Comparison of ENCODE assay signal across 20 cellular contexts in genomic region chr1:38025233-38025632, GRCh38. TPM values are rescaled to one million over a fixed set of nuclear protein-coding genes. Genes with fewer than 3 reads are reported as not detected.
DNase-seq lines count a peak whose midpoint lies in the region; FAIRE-seq and TF ChIP-seq lines count a peak whose summit lies in the region.
"Had no signal": no experiment of that assay in that cellular context is flagged by ENCODE, and none has a peak within 500 bp of the region (broad histone marks: within the 10 kb centered on the region; RNA-seq: fewer than 3 reads in every experiment).

No MANE protein-coding gene starts in this region.

- no peaks in the 10 kb centered on the region for H3K9me3 ChIP-seq in keratinocyte (ENCODE audit: control insufficient read depth, low read depth, low read length)
- H3K9me3 ChIP-seq in suprapubic skin = no peaks in the 10 kb centered on the region

- TF ChIP-seq CTCF in bronchial epithelial cell (IDR thresholded peaks at IDR 0.05; ENCODE audit: insufficient read depth, low read length, severe bottlenecking) (no peak), keratinocyte (optimal IDR thresholded peaks at IDR 0.05 in 1 of 3, IDR thresholded peaks at IDR 0.05 in 1 of 3, conservative IDR thresholded peaks at IDR 0.05 in 1 of 3; ENCODE audit: extremely low read depth in 1 of 3, insufficient read depth in 2 of 3, low read length in 3 of 3) (no peak), suprapubic skin (IDR thresholded peaks at IDR 0.05) (no peak)

- 80% methylated on average over 2 of the region's 2 CpGs for WGBS in suprapubic skin

- FAIRE-seq in bronchial epithelial cell (lab: Jason Lieb, UNC) (no peak), keratinocyte (lab: Jason Lieb, UNC) (peak; percentile 75), GM12891 (lab: Jason Lieb, UNC) (no peak)
- FAIRE-seq: RCC 7860 had no signal

- H3K27ac ChIP-seq in keratinocyte (ENCODE audit: control insufficient read depth, insufficient read depth, low read length) (peak overlapping the region; percentile 45), suprapubic skin (peak overlapping the region; percentile 33)
- H3K27ac ChIP-seq: 22Rv1 had no signal

- peak overlapping the region; percentile 38 for H3K4me2 ChIP-seq in keratinocyte (ENCODE audit: control insufficient read depth, extremely low read depth, insufficient read depth, low read depth, low read length)

- peaks cover 53% of the 10 kb centered on the region for H3K36me3 Mint-ChIP-seq in activated CD4-positive, alpha-beta T cell treated with anti-CD3 and anti-CD28 coated beads, Interleukin-2, amount 10 ng/mL, durations not matched to agents 24 days and 14 days (ENCODE audit: low read depth)
- peaks cover 28% of the 10 kb centered on the region for H3K36me3 Mint-ChIP-seq in activated CD4-positive, alpha-beta T cell treated with anti-CD3 and anti-CD28 coated beads, Interleukin-2, amount 10 ng/mL, durations not matched to agents 7 days and 5 days (ENCODE audit: low read depth)
- H3K36me3 Mint-ChIP-seq: IgD-negative memory B cell had no signal

- H3K9me1 ChIP-seq in keratinocyte (ENCODE audit: control insufficient read depth, extremely low read depth, insufficient read depth, low read length) = no peaks in the 10 kb centered on the region

- H2AFZ ChIP-seq in keratinocyte (ENCODE audit: control insufficient read depth, low read length) = no peak overlapping the region

- CTCF ChIA-PET in activated CD4-positive, alpha-beta T cell treated with anti-CD3 and anti-CD28 coated beads, Interleukin-2, amount 10 ng/mL, durations not matched to agents 7 days and 5 days (lab: Charles Lee) = interaction anchor here (0.6 to 2.3 kb wide), 3 partner anchors 11 to 401 kb away, joined by 3 to 7 read pairs (median 4); no protein-coding TSS in a partner anchor

- H3K27me3 ChIP-seq in bronchial epithelial cell (ENCODE audit: control insufficient read depth, insufficient read depth, low read length) (no peaks in the 10 kb centered on the region), keratinocyte (ENCODE audit: control insufficient read depth, extremely low read depth, insufficient read depth, low read length) (no peaks in the 10 kb centered on the region), suprapubic skin (no peaks in the 10 kb centered on the region)

- POLR2A ChIA-PET in activated CD4-positive, alpha-beta T cell treated with anti-CD3 and anti-CD28 coated beads, Interleukin-2, amount 10 ng/mL, durations not matched to agents 7 days and 5 days (lab: Charles Lee) = no interaction called here

- no peak overlapping the region for H3K4me3 Mint-ChIP-seq in activated CD4-positive, alpha-beta T cell treated with anti-CD3 and anti-CD28 coated beads, Interleukin-2, amount 10 ng/mL, durations not matched to agents 24 days and 14 days
- no peak overlapping the region for H3K4me3 Mint-ChIP-seq in activated CD4-positive, alpha-beta T cell treated with anti-CD3 and anti-CD28 coated beads, Interleukin-2, amount 10 ng/mL, durations not matched to agents 7 days and 5 days
- H3K4me3 Mint-ChIP-seq: H9, IgD-negative memory B cell had no signal

- no peaks in the 10 kb centered on the region for H3K27me3 Mint-ChIP-seq in activated CD4-positive, alpha-beta T cell treated with anti-CD3 and anti-CD28 coated beads, Interleukin-2, amount 10 ng/mL, durations not matched to agents 24 days and 14 days
- no peaks in the 10 kb centered on the region for H3K27me3 Mint-ChIP-seq in activated CD4-positive, alpha-beta T cell treated with anti-CD3 and anti-CD28 coated beads, Interleukin-2, amount 10 ng/mL, durations not matched to agents 7 days and 5 days
- H3K27me3 Mint-ChIP-seq: IgD-negative memory B cell had no signal

- TF ChIP-seq EP300 in suprapubic skin (IDR thresholded peaks at IDR 0.05) = no peak

- peaks cover 38% of the 10 kb centered on the region for H3K4me1 Mint-ChIP-seq in activated CD4-positive, alpha-beta T cell treated with anti-CD3 and anti-CD28 coated beads, Interleukin-2, amount 10 ng/mL, durations not matched to agents 24 days and 14 days
- peaks cover 37% of the 10 kb centered on the region for H3K4me1 Mint-ChIP-seq in activated CD4-positive, alpha-beta T cell treated with anti-CD3 and anti-CD28 coated beads, Interleukin-2, amount 10 ng/mL, durations not matched to agents 7 days and 5 days

- H3K9me3 Mint-ChIP-seq in activated CD4-positive, alpha-beta T cell treated with anti-CD3 and anti-CD28 coated beads, Interleukin-2, amount 10 ng/mL, durations not matched to agents 24 days and 14 days = no peaks in the 10 kb centered on the region
- no peaks in the 10 kb centered on the region for H3K9me3 Mint-ChIP-seq in activated CD4-positive, alpha-beta T cell treated with anti-CD3 and anti-CD28 coated beads, Interleukin-2, amount 10 ng/mL, durations not matched to agents 7 days and 5 days
- H3K9me3 Mint-ChIP-seq: H9, IgD-negative memory B cell had no signal

- peaks cover 4% of the 10 kb centered on the region for H4K20me1 ChIP-seq in keratinocyte (ENCODE audit: control insufficient read depth, extremely low read depth, insufficient read depth, low read length)

- H3K4me1 ChIP-seq in keratinocyte (ENCODE audit: control insufficient read depth, extremely low read depth, insufficient read depth, low read length) (peaks cover 56% of the 10 kb centered on the region), suprapubic skin (peaks cover 52% of the 10 kb centered on the region)

- peak overlapping the region; percentile 11 for H3K9ac ChIP-seq in keratinocyte (ENCODE audit: control insufficient read depth, extremely low read depth, insufficient read depth, low read length)

- H3K4me3 ChIP-seq in bronchial epithelial cell (ENCODE audit: low read depth, low read length) = no peak overlapping the region
- peak overlapping the region in 2 of 3 experiments; percentile 2 to 4 for H3K4me3 ChIP-seq in keratinocyte (ENCODE audit: control insufficient read depth in 2 of 3, extremely low read depth in 1 of 3, insufficient read depth in 2 of 3, low read depth in 1 of 3, low read length in 3 of 3)
- no peak overlapping the region for H3K4me3 ChIP-seq in suprapubic skin

- intact Hi-C loops in activated CD4-positive, alpha-beta T cell treated with anti-CD3 and anti-CD28 coated beads, Interleukin-2, amount 10 ng/mL, durations not matched to agents 24 days and 14 days (cut with micrococcal nuclease) = loop anchor here (5.0 to 10.0 kb wide), 2 partner anchors 510 to 562 kb away; no protein-coding TSS in a partner anchor

- peak overlapping the region; percentile 45 for H3K27ac Mint-ChIP-seq in activated CD4-positive, alpha-beta T cell treated with anti-CD3 and anti-CD28 coated beads, Interleukin-2, amount 10 ng/mL, durations not matched to agents 24 days and 14 days
- H3K27ac Mint-ChIP-seq in activated CD4-positive, alpha-beta T cell treated with anti-CD3 and anti-CD28 coated beads, Interleukin-2, amount 10 ng/mL, durations not matched to agents 7 days and 5 days = no peak overlapping the region
- H3K27ac Mint-ChIP-seq: IgD-negative memory B cell had no signal

- no peak for DNase-seq in activated CD4-positive, alpha-beta T cell treated with anti-CD3 and anti-CD28 coated beads, Interleukin-2, amount 10 ng/mL, durations not matched to agents 24 days and 14 days
- no peak for DNase-seq in activated CD4-positive, alpha-beta T cell treated with anti-CD3 and anti-CD28 coated beads, Interleukin-2, amount 10 ng/mL, durations not matched to agents 7 days and 5 days
- DNase-seq in bronchial epithelial cell (ENCODE audit: low read depth) (peak; percentile 81), keratinocyte (ENCODE audit: low read depth, low spot score) (no peak), suprapubic skin (ENCODE audit: low spot score in 2 of 2) (no peak), NCI-H1105 (lab: John Stamatoyannopoulos, UW) (no peak), GM12891 (ENCODE audit: insufficient read length, low spot score) (no peak)
- DNase-seq in effector CD8-positive, alpha-beta T cell (lab: John Stamatoyannopoulos, UW) = no peak
- DNase-seq: C1 segment of cervical spinal cord, EL, H9, MV-4-11, NCI-H1436, NCI-H2029 treated with DMSO at 0.1 percent for 48 hours, NCI-H510A, NCI-H82, SIG-M5 had no signal

- TF ChIP-seq POLR2A in suprapubic skin (IDR thresholded peaks at IDR 0.05) (no peak), GM12891 (IDR thresholded peaks at IDR 0.05; ENCODE audit: low read depth, low read length) (no peak)

- dilution Hi-C loops in keratinocyte (cut with MboI; ENCODE audit: extremely low pct_ligation_motif_present, low sequenced_read_pairs) = no loop called here

- H3K36me3 ChIP-seq in bronchial epithelial cell (ENCODE audit: control insufficient read depth, insufficient read depth, low read length) (peaks cover 8% of the 10 kb centered on the region), keratinocyte (ENCODE audit: control insufficient read depth in 2 of 2, extremely low read depth in 1 of 2, insufficient read depth in 2 of 2, low read length in 2 of 2) (peaks cover 14 to 16% of the 10 kb centered on the region in 2 experiments), suprapubic skin (peaks cover 50% of the 10 kb centered on the region)

- no peaks in the 10 kb centered on the region for H3K79me2 ChIP-seq in keratinocyte (ENCODE audit: control insufficient read depth, insufficient read depth, low read length)

RNA-seq across cellular contexts. Expression of gene UTP11, which starts 12.7 kb away (rescaled TPM):
- 99.5 and 111 TPM in 2 replicates for total RNA-seq in activated CD4-positive, alpha-beta T cell treated with anti-CD3 and anti-CD28 coated beads, Interleukin-2, amount 10 ng/mL, durations not matched to agents 24 days and 14 days
- 10 to 100 TPM; 33.0 to 34.8 TPM for total RNA-seq in activated CD4-positive, alpha-beta T cell treated with anti-CD3 and anti-CD28 coated beads, Interleukin-2, amount 10 ng/mL, durations not matched to agents 7 days and 5 days
- total RNA-seq in bronchial epithelial cell (20.5 and 20.9 TPM in 2 replicates), suprapubic skin (10 to 100 TPM; 32.1 to 48.5 (median 39.5) TPM)
- polyA plus RNA-seq in keratinocyte = 24.1 to 50.0 TPM (median 49.1 TPM) in 3 replicates
- polyA plus RNA-seq in keratinocyte (2011; ENCODE audit: low read depth) = 145 TPM
- 26.4 and 35.2 TPM in 2 replicates for polyA plus RNA-seq in keratinocyte (2011; cell fraction: cytosol; rRNA removed)
- polyA plus RNA-seq in keratinocyte (2011; cell fraction: nucleus; rRNA removed) = 24.5 and 39.0 TPM in 2 replicates
- 31.7 and 64.5 TPM in 2 replicates for polyA plus RNA-seq in keratinocyte (2012; ENCODE audit: low replicate concordance)
- polyA minus RNA-seq in keratinocyte = 5.7 to 12.6 TPM (median 7.4 TPM) in 3 replicates
- 15.3 TPM for polyA minus RNA-seq in keratinocyte (2011; cell fraction: cytosol; rRNA and poly(A)+ RNA removed)
- polyA minus RNA-seq in keratinocyte (2011; cell fraction: nucleus; rRNA and poly(A)+ RNA removed) = 6.4 and 13.8 TPM in 2 replicates
- polyA plus RNA-seq in GM12891 (2012; ENCODE audit: low read depth, missing spikeins) = 27.3 TPM

RNA-seq across cellular contexts. Expression of gene FHL3, which starts 19.9 kb away (rescaled TPM):
- total RNA-seq in activated CD4-positive, alpha-beta T cell treated with anti-CD3 and anti-CD28 coated beads, Interleukin-2, amount 10 ng/mL, durations not matched to agents 24 days and 14 days = 40.8 and 41.9 TPM in 2 replicates
- total RNA-seq in activated CD4-positive, alpha-beta T cell treated with anti-CD3 and anti-CD28 coated beads, Interleukin-2, amount 10 ng/mL, durations not matched to agents 7 days and 5 days = 1 to 10 TPM; 9.8 to 9.9 TPM
- total RNA-seq in bronchial epithelial cell (2.6 and 6.7 TPM in 2 replicates), suprapubic skin (10 to 100 TPM; 19.1 to 46.4 (median 35.1) TPM)
- 5.1 to 24.6 TPM (median 5.2 TPM) in 3 replicates for polyA plus RNA-seq in keratinocyte
- polyA plus RNA-seq in keratinocyte (2011; ENCODE audit: low read depth) = 6.6 TPM
- 9.0 and 16.5 TPM in 2 replicates for polyA plus RNA-seq in keratinocyte (2011; cell fraction: cytosol; rRNA removed)
- 10.2 and 14.7 TPM in 2 replicates for polyA plus RNA-seq in keratinocyte (2011; cell fraction: nucleus; rRNA removed)
- polyA plus RNA-seq in keratinocyte (2012; ENCODE audit: low replicate concordance) = 11.9 and 29.7 TPM in 2 replicates
- 16.0 to 51.9 TPM (median 20.1 TPM) in 3 replicates for polyA minus RNA-seq in keratinocyte
- 16.7 TPM for polyA minus RNA-seq in keratinocyte (2011; cell fraction: cytosol; rRNA and poly(A)+ RNA removed)
- polyA minus RNA-seq in keratinocyte (2011; cell fraction: nucleus; rRNA and poly(A)+ RNA removed) = 9.4 and 14.0 TPM in 2 replicates
- polyA plus RNA-seq in GM12891 (2012; ENCODE audit: low read depth, missing spikeins) = 13.2 TPM

RNA-seq across cellular contexts. Expression of gene POU3F1, which starts 21.4 kb away (rescaled TPM):
- total RNA-seq in activated CD4-positive, alpha-beta T cell treated with anti-CD3 and anti-CD28 coated beads, Interleukin-2, amount 10 ng/mL, durations not matched to agents 24 days and 14 days = 1.4 and 1.5 TPM in 2 replicates
- not detected for total RNA-seq in activated CD4-positive, alpha-beta T cell treated with anti-CD3 and anti-CD28 coated beads, Interleukin-2, amount 10 ng/mL, durations not matched to agents 7 days and 5 days
- under 0.01 and 0.13 TPM in 2 replicates for total RNA-seq in bronchial epithelial cell
- polyA plus RNA-seq in keratinocyte = 0.32 to 1.3 TPM (median 0.59 TPM) in 3 replicates
- 0.71 TPM for polyA plus RNA-seq in keratinocyte (2011; ENCODE audit: low read depth)
- 0.33 and 0.84 TPM in 2 replicates for polyA plus RNA-seq in keratinocyte (2011; cell fraction: cytosol; rRNA removed)
- 0.52 and 1.7 TPM in 2 replicates for polyA plus RNA-seq in keratinocyte (2011; cell fraction: nucleus; rRNA removed)
- 0.87 and 2.2 TPM in 2 replicates for polyA plus RNA-seq in keratinocyte (2012; ENCODE audit: low replicate concordance)
- polyA minus RNA-seq in keratinocyte = 0.61 to 0.72 TPM (median 0.63 TPM) in 3 replicates
- 3.3 TPM for polyA minus RNA-seq in keratinocyte (2011; cell fraction: cytosol; rRNA and poly(A)+ RNA removed)
- 1.7 and 1.8 TPM in 2 replicates for polyA minus RNA-seq in keratinocyte (2011; cell fraction: nucleus; rRNA and poly(A)+ RNA removed)
- 10 to 100 TPM in 3 of 4 donors, 1 to 10 TPM in 1; 8.8 to 28.5 (median 13.5) TPM for total RNA-seq in suprapubic skin
- 0.05 TPM for polyA plus RNA-seq in GM12891 (2012; ENCODE audit: low read depth, missing spikeins)
- polyA plus RNA-seq: IgD-negative memory B cell had no signal

RNA-seq across cellular contexts. Expression of gene SF3A3, which starts 35.4 kb away (rescaled TPM):
- total RNA-seq in activated CD4-positive, alpha-beta T cell treated with anti-CD3 and anti-CD28 coated beads, Interleukin-2, amount 10 ng/mL, durations not matched to agents 24 days and 14 days = 132 and 144 TPM in 2 replicates
- 100 to 1,000 TPM in 1 of 2 experiments, 10 to 100 TPM in 1; 80.9 to 110 TPM for total RNA-seq in activated CD4-positive, alpha-beta T cell treated with anti-CD3 and anti-CD28 coated beads, Interleukin-2, amount 10 ng/mL, durations not matched to agents 7 days and 5 days
- total RNA-seq in bronchial epithelial cell (83.2 and 90.6 TPM in 2 replicates), suprapubic skin (10 to 100 TPM; 36.9 to 68.4 (median 43.6) TPM)
- polyA plus RNA-seq in keratinocyte = 26.4 to 47.0 TPM (median 44.5 TPM) in 3 replicates
- polyA plus RNA-seq in keratinocyte (2011; ENCODE audit: low read depth) = 125 TPM
- 27.8 and 45.9 TPM in 2 replicates for polyA plus RNA-seq in keratinocyte (2011; cell fraction: cytosol; rRNA removed)
- 37.7 and 48.5 TPM in 2 replicates for polyA plus RNA-seq in keratinocyte (2011; cell fraction: nucleus; rRNA removed)
- 30.4 and 59.0 TPM in 2 replicates for polyA plus RNA-seq in keratinocyte (2012; ENCODE audit: low replicate concordance)
- polyA minus RNA-seq in keratinocyte = 7.8 to 38.2 TPM (median 21.6 TPM) in 3 replicates
- polyA minus RNA-seq in keratinocyte (2011; cell fraction: cytosol; rRNA and poly(A)+ RNA removed) = 37.4 TPM
- 19.1 and 28.4 TPM in 2 replicates for polyA minus RNA-seq in keratinocyte (2011; cell fraction: nucleus; rRNA and poly(A)+ RNA removed)
- 58.8 TPM for polyA plus RNA-seq in GM12891 (2012; ENCODE audit: low read depth, missing spikeins)

Comparison
In these comparisons a context has a peak if more than half of its experiments do, and no peak if none do; other contexts are left out.
1. H3K4me3 ChIP-seq: peak in keratinocyte (2 of 3); none in bronchial epithelial cell (single experiment) and suprapubic skin (single experiment).